In the genomic region with DNA sequence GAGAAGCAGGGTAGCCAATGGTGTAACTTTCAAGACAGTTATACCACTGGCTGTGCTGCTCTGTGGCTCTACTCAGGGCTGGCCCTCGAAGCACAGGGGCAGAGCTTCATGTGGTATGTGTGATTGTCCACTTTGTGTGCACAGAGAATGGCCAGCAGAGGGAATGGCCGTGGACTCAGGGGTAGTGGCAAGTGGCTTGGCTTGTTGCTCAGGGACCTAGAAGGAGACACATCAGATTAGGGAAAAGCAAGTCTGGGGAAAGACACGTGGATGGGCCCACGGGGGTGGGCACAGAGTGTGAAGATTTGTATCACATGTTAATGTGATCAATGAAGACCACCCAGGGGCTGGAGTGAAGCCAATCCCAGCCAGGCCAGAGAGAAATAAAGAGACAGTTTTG, we compare ENCODE assay signal across 19 cellular contexts. TPM values are rescaled to one million over a fixed set of nuclear protein-coding genes. Genes with fewer than 3 reads are reported as not detected.
"Had no signal": no experiment of that assay in that cellular context is flagged by ENCODE, and none has a peak within 500 bp of the region (broad histone marks: within the 10 kb centered on the region; RNA-seq: fewer than 3 reads in every experiment).

No MANE protein-coding gene starts in this region.

- H3K36me3 Mint-ChIP-seq: mesothelial cell of epicardium; natural killer cell; stimulated activated naive B cell treated with anti-CD40 and anti-IgM and Interleukin-4, amounts not matched to agents 10 μg/mL and 1 μg/mL and 100 μg/mL, for 72 hours had no signal

- H3K4me3 Mint-ChIP-seq: mesothelial cell of epicardium; natural killer cell; stimulated activated naive B cell treated with anti-CD40 and anti-IgM and Interleukin-4, amounts not matched to agents 10 μg/mL and 1 μg/mL and 100 μg/mL, for 72 hours; stimulated activated naive CD8-positive, alpha-beta T cell treated with anti-CD3 and anti-CD28 coated beads, Interleukin-15, amount 100 ng/mL, for 72 hours had no signal

- DNase-seq: cortex of kidney; dorsolateral prefrontal cortex; effector CD8-positive, alpha-beta T cell; esophagus squamous epithelium; foreskin fibroblast; glutamatergic neuron; left lung; natural killer cell; psoas muscle; retina; right lobe of liver; stimulated activated CD4-positive, alpha-beta T cell treated with anti-CD3 and anti-CD28 coated beads, Interleukin-4, amount 100 ng/mL, for 24 hours; stimulated activated naive B cell treated with anti-CD40 and anti-IgM and Interleukin-4, amounts not matched to agents 10 μg/mL and 1 μg/mL and 100 μg/mL, for 72 hours; stimulated activated naive CD8-positive, alpha-beta T cell treated with anti-CD3 and anti-CD28 coated beads, Interleukin-15, amount 100 ng/mL, for 72 hours; testis had no signal

- H3K27me3 Mint-ChIP-seq: stimulated activated naive CD8-positive, alpha-beta T cell treated with anti-CD3 and anti-CD28 coated beads, Interleukin-15, amount 100 ng/mL, for 72 hours had no signal

- H3K27ac Mint-ChIP-seq: mesothelial cell of epicardium; natural killer cell; stimulated activated naive B cell treated with anti-CD40 and anti-IgM and Interleukin-4, amounts not matched to agents 10 μg/mL and 1 μg/mL and 100 μg/mL, for 72 hours had no signal

- H3K9me3 Mint-ChIP-seq: mesothelial cell of epicardium; natural killer cell; stimulated activated naive B cell treated with anti-CD40 and anti-IgM and Interleukin-4, amounts not matched to agents 10 μg/mL and 1 μg/mL and 100 μg/mL, for 72 hours; stimulated activated naive CD8-positive, alpha-beta T cell treated with anti-CD3 and anti-CD28 coated beads, Interleukin-15, amount 100 ng/mL, for 72 hours had no signal

- H3K4me1 Mint-ChIP-seq: natural killer cell had no signal

- ATAC-seq: gastroesophageal sphincter; left lung; natural killer cell; psoas muscle; right lobe of liver; stimulated activated naive B cell treated with anti-CD40 and anti-IgM and Interleukin-4, amounts not matched to agents 10 μg/mL and 1 μg/mL and 100 μg/mL, for 72 hours; stimulated activated naive CD8-positive, alpha-beta T cell treated with anti-CD3 and anti-CD28 coated beads, Interleukin-15, amount 100 ng/mL, for 72 hours had no signal

RNA-seq across cellular contexts. Expression of a gene that starts 51.6 kb away (rescaled TPM):
- total RNA-seq: myocyte, natural killer cell, psoas muscle, subcutaneous adipose tissue had no signal
